ENCODE assay signal across 10 cellular contexts in genomic region chr6:40999498-41000070, GRCh38. TPM values are rescaled to one million over a fixed set of nuclear protein-coding genes. Genes with fewer than 3 reads are reported as not detected.
DNase-seq lines count a peak whose midpoint lies in the region; ATAC-seq and TF ChIP-seq lines count a peak whose summit lies in the region.
"Had no signal": no experiment of that assay in that cellular context is flagged by ENCODE, and none has a peak within 500 bp of the region (broad histone marks: within the 10 kb centered on the region; RNA-seq: fewer than 3 reads in every experiment).

No MANE protein-coding gene starts in this region.

- DNase-seq in UCSD-AML1 (lab: John Stamatoyannopoulos, UW; ENCODE audit: unreplicated experiment) (peak; percentile 62), right atrium auricular region (ENCODE audit: low spot score) (peak; percentile 71), stromal cell of bone marrow (ENCODE audit: low read depth) (peak; percentile 30), NCI-H187 treated with DMSO at 0.1 percent for 48 hours (lab: John Stamatoyannopoulos, UW) (no peak)

- H3K4me2 ChIP-seq in DOHH2 (ENCODE audit: low read length): no peak overlapping the region

- no peaks in the 10 kb centered on the region for H3K9me3 Mint-ChIP-seq in stimulated activated memory B cell treated with anti-CD40 and anti-IgM and Interleukin-4, amounts not matched to agents 10 μg/mL and 1 μg/mL and 100 μg/mL, for 72 hours

- no peaks in the 10 kb centered on the region for H3K36me3 Mint-ChIP-seq in stimulated activated memory B cell treated with anti-CD40 and anti-IgM and Interleukin-4, amounts not matched to agents 10 μg/mL and 1 μg/mL and 100 μg/mL, for 72 hours

- H3K27me3 ChIP-seq in DOHH2 (ENCODE audit: control insufficient read depth, low read length) (peaks cover 9% of the 10 kb centered on the region; the same call in 1 of the 2 replicates), right atrium auricular region (no peaks in the 10 kb centered on the region)

- H3K4me3 ChIP-seq in DOHH2 (ENCODE audit: low read length) (no peak overlapping the region), right atrium auricular region (no peak overlapping the region)
- H3K4me3 ChIP-seq: SK-N-MC had no signal

- H3K9me2 ChIP-seq in DOHH2 (replicated peaks; ENCODE audit: control insufficient read depth, low read length): no peaks in the 10 kb centered on the region

- H3K27ac ChIP-seq in DOHH2 (ENCODE audit: low read depth, low read length) (no peak overlapping the region), right atrium auricular region (peak overlapping the region in 1 of 2 donors; percentile 3)
- H3K27ac ChIP-seq: SK-N-MC had no signal

- H3K4me3 Mint-ChIP-seq in stimulated activated memory B cell treated with anti-CD40 and anti-IgM and Interleukin-4, amounts not matched to agents 10 μg/mL and 1 μg/mL and 100 μg/mL, for 72 hours: no peak overlapping the region

- H3K36me3 ChIP-seq in DOHH2 (ENCODE audit: control insufficient read depth, low read length) (no peaks in the 10 kb centered on the region), right atrium auricular region (no peaks in the 10 kb centered on the region)

- no peaks in the 10 kb centered on the region for H3K9me3 ChIP-seq in DOHH2 (ENCODE audit: control insufficient read depth, insufficient read depth, low read length)
- no peaks in the 10 kb centered on the region for H3K9me3 ChIP-seq in right atrium auricular region

- no peaks in the 10 kb centered on the region for H3F3A ChIP-seq in DOHH2 (ENCODE audit: control insufficient read depth, insufficient read depth)

- no peaks in the 10 kb centered on the region for H3K79me2 ChIP-seq in DOHH2 (ENCODE audit: control insufficient read depth, low read length)

- peak; percentile 44 for TF ChIP-seq CTCF in DOHH2 (IDR thresholded peaks at IDR 0.05; ENCODE audit: low read depth, low read length, poor library complexity, severe bottlenecking)
- peak in 1 of 2 donors; percentile 53 for TF ChIP-seq CTCF in right atrium auricular region (IDR thresholded peaks at IDR 0.05)

- H3K4me1 ChIP-seq in DOHH2 (ENCODE audit: control insufficient read depth, low read length) (no peaks in the 10 kb centered on the region), right atrium auricular region (peaks cover 0 to 24% of the 10 kb centered on the region in 2 donors)

- H3K27ac Mint-ChIP-seq in stimulated activated memory B cell treated with anti-CD40 and anti-IgM and Interleukin-4, amounts not matched to agents 10 μg/mL and 1 μg/mL and 100 μg/mL, for 72 hours: no peak overlapping the region

- ATAC-seq in HG02884 (IDR thresholded peaks at IDR 0.05; ENCODE audit: unreplicated experiment) (peak; percentile 60), GM18511 (IDR thresholded peaks at IDR 0.05; ENCODE audit: unreplicated experiment) (no peak)
- ATAC-seq in stimulated activated memory B cell treated with anti-CD40 and anti-IgM and Interleukin-4, amounts not matched to agents 10 μg/mL and 1 μg/mL and 100 μg/mL, for 72 hours: no peak

- no peaks in the 10 kb centered on the region for H3K4me1 Mint-ChIP-seq in stimulated activated memory B cell treated with anti-CD40 and anti-IgM and Interleukin-4, amounts not matched to agents 10 μg/mL and 1 μg/mL and 100 μg/mL, for 72 hours

- H4K20me1 ChIP-seq in DOHH2 (ENCODE audit: control insufficient read depth, insufficient read depth, low read depth, low read length): no peaks in the 10 kb centered on the region

- peaks cover 67% of the 10 kb centered on the region for H3K27me3 Mint-ChIP-seq in stimulated activated memory B cell treated with anti-CD40 and anti-IgM and Interleukin-4, amounts not matched to agents 10 μg/mL and 1 μg/mL and 100 μg/mL, for 72 hours

RNA-seq across cellular contexts. Expression of gene UNC5CL, which starts 39.4 kb away (rescaled TPM):
- total RNA-seq in right atrium auricular region: under 1 TPM; 0.43 to 0.96 TPM

RNA-seq across cellular contexts. Expression of gene TSPO2, which starts 42.7 kb away (rescaled TPM):
- not detected for total RNA-seq in right atrium auricular region
- total RNA-seq: lower leg skin had no signal

RNA-seq across cellular contexts. Expression of gene APOBEC2, which starts 53.4 kb away (rescaled TPM):
- 100 to 1,000 TPM; 130 to 245 TPM for total RNA-seq in right atrium auricular region
- total RNA-seq: lower leg skin had no signal
